Comparison of ENCODE assay signal across 30 cellular contexts in genomic region chr12:106552228-106552627, GRCh38. TPM values are rescaled to one million over a fixed set of nuclear protein-coding genes. Genes with fewer than 3 reads are reported as not detected.
A peak's percentile ranks its signal among the peaks of the same experiment; 100 is the strongest.
DNase-seq lines count a peak whose midpoint lies in the region; ATAC-seq, FAIRE-seq and TF ChIP-seq lines count a peak whose summit lies in the region.
"Had no signal": no experiment of that assay in that cellular context is flagged by ENCODE, and none has a peak within 500 bp of the region (broad histone marks: within the 10 kb centered on the region; RNA-seq: fewer than 3 reads in every experiment).

No MANE protein-coding gene starts in this region.

- POLR2A ChIA-PET in K562 (lab: Yijun Ruan, JAX), result no interaction called here

- H3K9me3 ChIP-seq in K562 (replicated peaks; ENCODE audit: control insufficient read depth, insufficient read depth, low read depth, low read length), result 0 out of 2 replicates have a peak, but pooled peaks cover 1% of the 10 kb centered on the region
- H3K9me3 ChIP-seq in neural progenitor cell (ENCODE audit: low read depth), result peaks cover 4% of the 10 kb centered on the region
- H3K9me3 ChIP-seq: BE2C had no signal

- CTCF ChIA-PET in K562 (lab: Yijun Ruan, JAX; ENCODE audit: low intra/inter-chr PET ratio), result no interaction called here

- H3K36me3 Mint-ChIP-seq in GM23338 (ENCODE audit: low read depth) (peaks cover 20% of the 10 kb centered on the region; the same call in 2 of the 3 replicates), neural progenitor cell (peaks cover 4% of the 10 kb centered on the region)
- H3K36me3 Mint-ChIP-seq: CD14-positive monocyte; CD4-positive, alpha-beta memory T cell; CD4-positive, CD25-positive, alpha-beta regulatory T cell had no signal

- BruUV-seq in K562 (replicated peaks; lab: Mats Ljungman, UMichigan), result no TSS peak

- H3F3A ChIP-seq in GM23338 (replicated peaks; ENCODE audit: low read depth), result no peaks in the 10 kb centered on the region
- H3F3A ChIP-seq in neural progenitor cell (ENCODE audit: low read depth), result no peaks in the 10 kb centered on the region

- TF ChIP-seq CTCF in GM23338 (conservative IDR thresholded peaks at IDR 0.05; ENCODE audit: low read depth in 2 of 2) (no peak), K562 (IDR thresholded peaks at IDR 0.05 in 2 of 3, conservative IDR thresholded peaks at IDR 0.05 in 1 of 3; ENCODE audit: insufficient read depth in 2 of 3, low read depth in 1 of 3, low read length in 3 of 3) (no peak), neural progenitor cell (IDR thresholded peaks at IDR 0.05) (no peak)

- in situ Hi-C loops in K562 (cut with MboI), result no loop called here

- WGBS in K562 (ENCODE audit: insufficient coverage, low coverage, missing lambda C conversion rate), result 0% methylated on average over 1 of the region's 1 CpG

- H2AFZ ChIP-seq in GM23338 (no peak overlapping the region), K562 (ENCODE audit: low read depth, low read length) (no peak overlapping the region), neural progenitor cell (replicated peaks) (no peak overlapping the region)

- H3K27ac ChIP-seq in GM23338 (ENCODE audit: low read depth), result no peak overlapping the region
- H3K27ac ChIP-seq in K562 (ENCODE audit: extremely low read depth, low read depth, low read length), result no peak overlapping the region
- no peak overlapping the region for H3K27ac ChIP-seq in neural progenitor cell
- H3K27ac ChIP-seq: 22Rv1, BLaER1 had no signal

- peaks cover 4% of the 10 kb centered on the region for H3K27me3 Mint-ChIP-seq in GM23338 (ENCODE audit: insufficient read depth, low read depth, poor library complexity)
- H3K27me3 Mint-ChIP-seq in neural progenitor cell (ENCODE audit: insufficient read depth, low read depth), result peaks cover 3% of the 10 kb centered on the region

- no peak for FAIRE-seq in K562 (lab: Jason Lieb, UNC)
- FAIRE-seq: GM12878, GM19239 had no signal

- H3K4me2 ChIP-seq in GM23338 (no peak overlapping the region), K562 (ENCODE audit: insufficient read depth, low read length) (no peak overlapping the region), neural progenitor cell (no peak overlapping the region)
- H3K4me2 ChIP-seq: BLaER1 had no signal

- H3K79me2 ChIP-seq in GM23338 (replicated peaks; ENCODE audit: insufficient read depth), result no peaks in the 10 kb centered on the region
- no peaks in the 10 kb centered on the region for H3K79me2 ChIP-seq in K562 (ENCODE audit: control insufficient read depth, insufficient read depth, low read length)
- no peaks in the 10 kb centered on the region for H3K79me2 ChIP-seq in neural progenitor cell (ENCODE audit: low read depth)

- no peaks in the 10 kb centered on the region for H3K27me3 ChIP-seq in GM23338 (ENCODE audit: insufficient read depth)
- H3K27me3 ChIP-seq in K562 (ENCODE audit: control insufficient read depth in 2 of 2, insufficient read depth in 2 of 2, low read length in 2 of 2), result no peaks in the 10 kb centered on the region
- H3K27me3 ChIP-seq in neural progenitor cell, result no peaks in the 10 kb centered on the region
- H3K27me3 ChIP-seq: BE2C, BLaER1 had no signal

- H3K9me3 Mint-ChIP-seq in GM23338 (peaks cover 39% of the 10 kb centered on the region), neural progenitor cell (peaks cover 34% of the 10 kb centered on the region)

- DNase-seq in DMS53 (lab: John Stamatoyannopoulos, UW), result peak; percentile 25
- DNase-seq in DMS53 treated with DMSO at 0.1 percent for 48 hours (lab: John Stamatoyannopoulos, UW; ENCODE audit: unreplicated experiment), result no peak
- DNase-seq in GM23338 (ENCODE audit: low spot score), result no peak
- no peak for DNase-seq in K562 (ENCODE audit: extremely low read depth in 1 of 4, low spot score in 3 of 4)
- no peak for DNase-seq in neural progenitor cell (ENCODE audit: low spot score)
- no peak for DNase-seq in sciatic nerve (ENCODE audit: low spot score)
- no peak for DNase-seq in mucosa of gallbladder (ENCODE audit: low spot score)
- DNase-seq: ACHN; BE2C; C1 segment of cervical spinal cord; CD4-positive, alpha-beta memory T cell; CD4-positive, CD25-positive, alpha-beta regulatory T cell; CD8-positive, alpha-beta memory T cell; COR-L47; DMS 273 treated with DMSO at 0.1 percent for 48 hours; DMS153; DMS79; DND-41; EL; GDM1 had no signal

- no peaks in the 10 kb centered on the region for H3K36me3 ChIP-seq in GM23338 (ENCODE audit: insufficient read depth)
- no peaks in the 10 kb centered on the region for H3K36me3 ChIP-seq in K562 (ENCODE audit: control insufficient read depth, insufficient read depth, low read length)
- no peaks in the 10 kb centered on the region for H3K36me3 ChIP-seq in neural progenitor cell
- H3K36me3 ChIP-seq: BE2C, BLaER1 had no signal

- no peaks in the 10 kb centered on the region for H3K4me1 ChIP-seq in GM23338 (ENCODE audit: insufficient read depth)
- H3K4me1 ChIP-seq in K562 (replicated peaks in 1 of 2; ENCODE audit: control insufficient read depth in 2 of 2, insufficient read depth in 2 of 2, low read length in 2 of 2), result no peaks in the 10 kb centered on the region; a peak in 1 of 5 replicates
- H3K4me1 ChIP-seq in neural progenitor cell, result no peaks in the 10 kb centered on the region
- H3K4me1 ChIP-seq: BE2C, BLaER1 had no signal

- H4K20me1 ChIP-seq in GM23338 (replicated peaks; ENCODE audit: insufficient read depth) (no peaks in the 10 kb centered on the region), K562 (replicated peaks; ENCODE audit: control insufficient read depth, insufficient read depth, low read length) (no peaks in the 10 kb centered on the region), neural progenitor cell (ENCODE audit: low read depth) (no peaks in the 10 kb centered on the region)
- H4K20me1 ChIP-seq: BLaER1 had no signal

- ATAC-seq in GM23338, result no peak
- no peak for ATAC-seq in K562
- ATAC-seq in sciatic nerve, result no peak
- ATAC-seq: GM12878 had no signal

- H3K9me1 ChIP-seq in K562 (ENCODE audit: control insufficient read depth, insufficient read depth, low read length), result no peaks in the 10 kb centered on the region

- H3K4me1 Mint-ChIP-seq in GM23338, result no peaks in the 10 kb centered on the region
- no peaks in the 10 kb centered on the region for H3K4me1 Mint-ChIP-seq in neural progenitor cell
- H3K4me1 Mint-ChIP-seq: CD14-positive monocyte; CD4-positive, alpha-beta memory T cell; CD4-positive, CD25-positive, alpha-beta regulatory T cell; CD8-positive, alpha-beta memory T cell had no signal

- no peak for TF ChIP-seq RAD21 in K562 (CRISPR knock-in tag; conservative IDR thresholded peaks at IDR 0.05 in 1 of 2, IDR thresholded peaks at IDR 0.05 in 1 of 2)

- H3K4me3 Mint-ChIP-seq in GM23338 (no peak overlapping the region), neural progenitor cell (no peak overlapping the region)
- H3K4me3 Mint-ChIP-seq: CD14-positive monocyte; CD4-positive, alpha-beta memory T cell; CD8-positive, alpha-beta memory T cell had no signal

- intact Hi-C loops in K562 (cut with micrococcal nuclease) (no loop called here), sciatic nerve (cut with DNase I) (no loop called here)

- peak overlapping the region; percentile 28; the same call in 1 of the 2 replicates for H3K4me3 ChIP-seq in GM23338
- H3K4me3 ChIP-seq in K562, result no peak overlapping the region
- H3K4me3 ChIP-seq in neural progenitor cell, result no peak overlapping the region
- H3K4me3 ChIP-seq: BLaER1, GM12878 had no signal

- H3K27ac Mint-ChIP-seq in GM23338 (no peak overlapping the region), neural progenitor cell (no peak overlapping the region)
- H3K27ac Mint-ChIP-seq: CD14-positive monocyte; CD4-positive, alpha-beta memory T cell; CD4-positive, CD25-positive, alpha-beta regulatory T cell; CD8-positive, alpha-beta memory T cell had no signal

- no peaks in the 10 kb centered on the region for H3K9me2 ChIP-seq in GM23338 (ENCODE audit: insufficient read depth)

- no peak for TF ChIP-seq POLR2A in K562 (conservative IDR thresholded peaks at IDR 0.05)

- TF ChIP-seq EP300 in K562 (IDR thresholded peaks at IDR 0.05; ENCODE audit: low read length), result no peak

- H3K9ac ChIP-seq in K562 (ENCODE audit: insufficient read depth in 1 of 2, low read depth in 2 of 2, low read length in 2 of 2), result no peak overlapping the region
- no peak overlapping the region for H3K9ac ChIP-seq in neural progenitor cell
- H3K9ac ChIP-seq: BLaER1 had no signal

TF ChIP-seq in K562, 482 proteins besides CTCF, POLR2A, EP300 and RAD21:
- TF ChIP-seq PRPF4 (IDR thresholded peaks at IDR 0.05; ENCODE audit: insufficient read depth, low read depth, low read length, poor library complexity, severe bottlenecking) (no peak), ZNF146 (CRISPR knock-in tag; IDR thresholded peaks at IDR 0.05; ENCODE audit: unreplicated experiment) (peak; percentile 59), MEIS2 (IDR thresholded peaks at IDR 0.05; ENCODE audit: partially characterized antibody) (no peak), ZBTB17 (CRISPR knock-in tag; IDR thresholded peaks at IDR 0.05) (no peak), RBM25 (IDR thresholded peaks at IDR 0.05; ENCODE audit: low read depth, low read length, severe bottlenecking) (peak; percentile 41)

RNA-seq across cellular contexts. Expression of gene RFX4, which starts 30.6 kb away (rescaled TPM):
- total RNA-seq in GM23338 (2014; rRNA removed; shearing (Covaris generic)), result 2.1 TPM in 1 of 2 replicates, not detected in the other
- 0.23 and 0.49 TPM in 2 replicates for polyA plus RNA-seq in GM23338 (2016; fragmentation: Nextera tagmentation; extraction: Ambion mirVana)
- not detected in 2 replicates for total RNA-seq in K562 (2011; cell fraction: chromatin; rRNA removed; ENCODE audit: low replicate concordance)
- not detected in 2 replicates for total RNA-seq in K562 (2011; cell fraction: nucleolus; rRNA removed)
- total RNA-seq in K562 (2011; cell fraction: nucleoplasm; rRNA removed), result not detected in 2 replicates
- not detected in 2 replicates for total RNA-seq in K562 (2014; rRNA removed)
- not detected in 2 replicates for total RNA-seq in K562 (2014; rRNA removed; fragmentation: Illumina TruSeq; extraction: Trizol)
- total RNA-seq in K562 (2015; rRNA removed; fragmentation: Illumina TruSeq; extraction: Trizol), result not detected in 2 replicates
- not detected in 2 replicates for total RNA-seq in K562 (2021)
- not detected in 2 replicates for polyA plus RNA-seq in K562 (2011; rRNA removed)
- not detected in 2 replicates for polyA plus RNA-seq in K562 (2011; cell fraction: cytosol; rRNA removed)
- polyA plus RNA-seq in K562 (2011; cell fraction: nucleus; rRNA removed), result not detected in 2 replicates
- not detected in 2 replicates for polyA plus RNA-seq in K562 (2012)
- not detected in 2 replicates for polyA plus RNA-seq in K562 (2014; fragmentation: Illumina TruSeq; extraction: Trizol)
- polyA plus RNA-seq in K562 (2014; fragmentation: Nextera tagmentation; extraction: Ambion mirVana), result not detected
- polyA plus RNA-seq in K562 (2014; rRNA removed), result not detected in 2 replicates
- not detected in 2 replicates for polyA minus RNA-seq in K562 (2011; rRNA and poly(A)+ RNA removed)
- polyA minus RNA-seq in K562 (2011; cell fraction: cytosol; rRNA and poly(A)+ RNA removed), result not detected in 2 replicates
- polyA minus RNA-seq in K562 (2011; cell fraction: nucleus; rRNA and poly(A)+ RNA removed), result not detected in 2 replicates
- 0.22 and 3.4 TPM in 2 replicates for total RNA-seq in neural progenitor cell (ENCODE audit: low replicate concordance)
- total RNA-seq in sciatic nerve, result not detected
- 0.26 TPM for total RNA-seq in mucosa of gallbladder
- total RNA-seq: A172; A673; CD4-positive, alpha-beta memory T cell; CD4-positive, CD25-positive, alpha-beta regulatory T cell; CD8-positive, alpha-beta memory T cell; Daoy; G401; GM12878 had no signal
- polyA plus RNA-seq: AG04450; CD14-positive monocyte; CD4-positive, alpha-beta memory T cell; CD4-positive, CD25-positive, alpha-beta regulatory T cell; CD8-positive, alpha-beta memory T cell had no signal
